ENCODE assay signal across 14 cellular contexts in the genomic region with DNA sequence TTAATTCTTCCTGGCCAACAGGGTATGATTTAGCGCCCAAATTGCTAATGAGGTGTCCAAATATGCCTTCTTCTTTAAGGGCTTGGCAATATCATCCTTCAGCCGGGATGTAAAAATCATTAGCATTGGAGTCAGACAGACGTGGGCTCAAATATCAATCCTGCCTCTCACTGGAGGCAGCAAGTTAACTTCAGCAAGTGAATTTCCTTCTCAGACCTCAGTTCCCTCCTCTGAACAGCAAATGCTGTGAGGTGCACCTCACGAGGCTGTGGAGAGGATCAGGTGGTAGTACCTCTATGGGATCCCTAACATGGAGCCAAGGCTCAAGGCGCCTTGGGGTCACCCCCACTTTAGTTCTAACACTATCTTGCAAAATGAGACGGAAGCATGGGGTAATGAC.
"Had no signal": no experiment of that assay in that cellular context is flagged by ENCODE, and none has a peak within 500 bp of the region (broad histone marks: within the 10 kb centered on the region; RNA-seq: fewer than 3 reads in every experiment).

No MANE protein-coding gene starts in this region.

- H3K4me3 Mint-ChIP-seq: activated T-helper 1 cell treated with anti-CD3 and anti-CD28 coated beads, Interleukin-12 subunit alpha, Interleukin-12 subunit beta, Interleukin-2, Interleukin-4 antibody, amounts not matched to agents 30 ng/mL and 10 ng/mL and 1 ng/mL, durations not matched to agents 14 hours and 24 hours and 36 hours had no signal

- H3K36me3 ChIP-seq: cardiac muscle cell had no signal

- H3K9me3 ChIP-seq: left ventricle myocardium inferior, stomach, tibial nerve had no signal

- H3K9me3 Mint-ChIP-seq: activated T-helper 1 cell treated with anti-CD3 and anti-CD28 coated beads, Interleukin-12 subunit alpha, Interleukin-12 subunit beta, Interleukin-2, Interleukin-4 antibody, amounts not matched to agents 30 ng/mL and 10 ng/mL and 1 ng/mL, durations not matched to agents 14 hours and 24 hours and 36 hours had no signal

- FAIRE-seq: colon, frontal cortex, kidney had no signal

- H3K27ac ChIP-seq: left ventricle myocardium inferior had no signal

- H3K4me3 ChIP-seq: cardiac muscle cell, left ventricle myocardium inferior, skin epidermis, stomach, tibial nerve had no signal

- DNase-seq: activated CD4-positive, alpha-beta T cell treated with anti-CD3 and anti-CD28 coated beads, Interleukin-2, amount 50 U/mL, for 4 hours; activated naive CD4-positive, alpha-beta T cell treated with anti-CD3 and anti-CD28 coated beads, Interleukin-2, amount 50 U/mL, for 16 hours; kidney; left ventricle myocardium inferior; mesendoderm; SHP77; stomach; T-helper 2 cell had no signal

- H3K27me3 ChIP-seq: cardiac muscle cell, stomach, tibial nerve had no signal
